ENCODE assay signal across 1 cellular context in genomic region chr5:88128813-88129212, GRCh38.
TF ChIP-seq lines count a peak whose summit lies in the region.

No MANE protein-coding gene starts in this region.

TF ChIP-seq in HepG2, 621 proteins besides CTCF, POLR2A, EP300 and RAD21 (continued from another document):
- TF ChIP-seq RARG (CRISPR knock-in tag; IDR thresholded peaks at IDR 0.05; ENCODE audit: low read depth) (no peak), PAF1 (CRISPR knock-in tag; IDR thresholded peaks at IDR 0.05) (no peak), KLF13 (CRISPR knock-in tag; IDR thresholded peaks at IDR 0.05) (no peak), ZNF138 (CRISPR knock-in tag; IDR thresholded peaks at IDR 0.05; ENCODE audit: low read depth) (no peak), ZBTB38 (CRISPR knock-in tag; IDR thresholded peaks at IDR 0.05) (no peak), ZNF143 (CRISPR knock-in tag; IDR thresholded peaks at IDR 0.05) (no peak), U2AF2 (IDR thresholded peaks at IDR 0.05; ENCODE audit: low read depth, low read length) (no peak), ISX (CRISPR knock-in tag; conservative IDR thresholded peaks at IDR 0.05) (no peak), XBP1 (CRISPR knock-in tag; IDR thresholded peaks at IDR 0.05) (no peak), SOX5 (CRISPR knock-in tag; IDR thresholded peaks at IDR 0.05; ENCODE audit: borderline replicate concordance) (peak; percentile 80), TEF (CRISPR knock-in tag; IDR thresholded peaks at IDR 0.05) (no peak), SYNCRIP (IDR thresholded peaks at IDR 0.05; ENCODE audit: insufficient read depth, low read depth, low read length) (no peak), GABPA (IDR thresholded peaks at IDR 0.05; ENCODE audit: low read depth, low read length) (no peak), GABPA (CRISPR knock-in tag; IDR thresholded peaks at IDR 0.05; ENCODE audit: low read depth) (no peak), ATF4 (CRISPR knock-in tag; IDR thresholded peaks at IDR 0.05) (0 out of 4 replicates have a peak, but pooled peaks of 1 of the 2 experiments have one; percentile 21), E2F1 (CRISPR knock-in tag; IDR thresholded peaks at IDR 0.05) (peak; percentile 21; the same call in 1 of the 2 replicates), RNF219 (CRISPR knock-in tag; IDR thresholded peaks at IDR 0.05) (no peak), CENPX (CRISPR knock-in tag; IDR thresholded peaks at IDR 0.05) (no peak), CHCHD3 (CRISPR knock-in tag; IDR thresholded peaks at IDR 0.05) (no peak), TAF15 (IDR thresholded peaks at IDR 0.05; ENCODE audit: low read depth, low read length, poor library complexity, severe bottlenecking) (no peak), PTBP1 (IDR thresholded peaks at IDR 0.05; ENCODE audit: low read depth, low read length, poor library complexity, severe bottlenecking) (no peak), ADNP (CRISPR knock-in tag; IDR thresholded peaks at IDR 0.05) (0 out of 2 replicates have a peak, but pooled peaks have one; percentile 30), CSRNP2 (CRISPR knock-in tag; conservative IDR thresholded peaks at IDR 0.05; ENCODE audit: low read depth) (no peak), FIP1L1 (IDR thresholded peaks at IDR 0.05; ENCODE audit: borderline replicate concordance, insufficient read depth, low read depth, low read length) (no peak), KDM3A (CRISPR knock-in tag; IDR thresholded peaks at IDR 0.05; ENCODE audit: low read depth) (peak; percentile 50; the same call in 1 of the 2 replicates), KLF6 (CRISPR knock-in tag; IDR thresholded peaks at IDR 0.05) (no peak), BRCA1 (CRISPR knock-in tag; IDR thresholded peaks at IDR 0.05) (0 out of 2 replicates have a peak, but pooled peaks have one; percentile 49)
